ENCODE assay signal across 8 cellular contexts in genomic region chr15:90266061-90266431, GRCh38. TPM values are rescaled to one million over a fixed set of nuclear protein-coding genes. Genes with fewer than 3 reads are reported as not detected.
DNase-seq lines count a peak whose midpoint lies in the region; ATAC-seq, FAIRE-seq and TF ChIP-seq lines count a peak whose summit lies in the region.

No MANE protein-coding gene starts in this region.

- no TSS peak for BruUV-seq in endothelial cell of umbilical vein (replicated peaks; lab: Mats Ljungman, UMichigan)

- H3K4me2 ChIP-seq in MM.1S (ENCODE audit: low read depth, low read length), result peak overlapping the region; percentile 88
- H3K4me2 ChIP-seq in endothelial cell of umbilical vein (ENCODE audit: insufficient read depth, low read length), result peak overlapping the region; percentile 98

- peak; percentile 15 to 21 for ATAC-seq in CD4-positive, CD25-positive, alpha-beta regulatory T cell (ENCODE audit: low read depth in 2 of 2)

- H3K27ac Mint-ChIP-seq in CD4-positive, CD25-positive, alpha-beta regulatory T cell, result peak overlapping the region; percentile 98 to 99 (median 99)

- H3K79me2 ChIP-seq in MM.1S (ENCODE audit: low read length), result peaks cover 57% of the 10 kb centered on the region
- H3K79me2 ChIP-seq in endothelial cell of umbilical vein (ENCODE audit: control insufficient read depth, insufficient read depth, low read length), result peaks cover 48% of the 10 kb centered on the region

- H3K4me3 ChIP-seq in CD4-positive, CD25-positive, alpha-beta regulatory T cell (ENCODE audit: low read depth, low read length), result peak overlapping the region; percentile 90
- H3K4me3 ChIP-seq in MM.1S (ENCODE audit: low read length) (peak overlapping the region; percentile 84), endothelial cell of umbilical vein (replicated peaks in 1 of 3; ENCODE audit: insufficient read depth in 1 of 3, low read depth in 1 of 3, low read length in 3 of 3) (peak overlapping the region; percentile 82 to 95 (median 85)), muscle layer of duodenum (ENCODE audit: low read depth in 1 of 2, low read length in 2 of 2) (peak overlapping the region; percentile 88 to 99), stomach (peak overlapping the region; percentile 59 to 76 (median 66))

- H3K4me3 Mint-ChIP-seq in CD4-positive, CD25-positive, alpha-beta regulatory T cell, result peak overlapping the region; percentile 96 to 99 (median 97)

- CTCF ChIA-PET in endothelial cell of umbilical vein (lab: Charles Lee), result interaction anchor here (0.6 to 1.2 kb wide), 7 partner anchors 17 to 129 kb away, joined by 3 to 8 read pairs (median 3); partner anchors contain the start of genes CIB1, GDPGP1, SEMA4B and TTLL13

- no peaks in the 10 kb centered on the region for H3K9me3 Mint-ChIP-seq in CD4-positive, CD25-positive, alpha-beta regulatory T cell

- FAIRE-seq in endothelial cell of umbilical vein (lab: Jason Lieb, UNC), result peak; percentile 70

- H3K27me3 Mint-ChIP-seq in CD4-positive, CD25-positive, alpha-beta regulatory T cell, result no peaks in the 10 kb centered on the region

- peaks cover 25 to 69% (median 45%) of the 10 kb centered on the region in 4 donors for H3K4me1 Mint-ChIP-seq in CD4-positive, CD25-positive, alpha-beta regulatory T cell

- TF ChIP-seq POLR2A in endothelial cell of umbilical vein (IDR thresholded peaks at IDR 0.05; ENCODE audit: low read depth, low read length) (no peak), stomach (IDR thresholded peaks at IDR 0.05) (no peak)

- peak in 1 of 3 donors; percentile 42 for DNase-seq in CD4-positive, CD25-positive, alpha-beta regulatory T cell
- DNase-seq in GM20000 (ENCODE audit: low spot score), result peak; percentile 40
- no peak for DNase-seq in MM.1S
- peak; percentile 26 to 27 for DNase-seq in activated CD4-positive, alpha-beta T cell treated with anti-CD3 and anti-CD28 coated beads, Interleukin-2, amount 50 U/mL, for 4 hours
- no peak for DNase-seq in endothelial cell of umbilical vein (ENCODE audit: low read depth, low spot score)
- DNase-seq in stomach, result peak; percentile 28
- DNase-seq in retina, result no peak

- peak overlapping the region; percentile 98 for H3K27ac ChIP-seq in CD4-positive, CD25-positive, alpha-beta regulatory T cell (ENCODE audit: insufficient read depth, low read length, poor library complexity, severe bottlenecking)
- H3K27ac ChIP-seq in MM.1S (ENCODE audit: low read length), result peak overlapping the region; percentile 81
- H3K27ac ChIP-seq in endothelial cell of umbilical vein (ENCODE audit: insufficient read depth, low read depth, low read length), result peak overlapping the region; percentile 76
- H3K27ac ChIP-seq in muscle layer of duodenum (ENCODE audit: low read length), result peak overlapping the region; percentile 98
- peak overlapping the region; percentile 90 to 99 (median 96) for H3K27ac ChIP-seq in stomach

- H3K9me1 ChIP-seq in endothelial cell of umbilical vein (replicated peaks; ENCODE audit: control insufficient read depth, extremely low read depth, insufficient read depth, low read length), result no peaks in the 10 kb centered on the region

- 0 to 1% (median 0%) methylated on average over 15 to 16 of the region's 16 CpGs for WGBS in stomach, 5 donors

- H3K27me3 ChIP-seq in CD4-positive, CD25-positive, alpha-beta regulatory T cell (ENCODE audit: control insufficient read depth, insufficient read depth, low read length), result no peaks in the 10 kb centered on the region
- H3K27me3 ChIP-seq in MM.1S (replicated peaks; ENCODE audit: insufficient read depth, low read length) (no peaks in the 10 kb centered on the region), endothelial cell of umbilical vein (ENCODE audit: control insufficient read depth in 2 of 2, insufficient read depth in 2 of 2, low read length in 2 of 2) (no peaks in the 10 kb centered on the region), muscle layer of duodenum (ENCODE audit: low read depth, low read length) (no peaks in the 10 kb centered on the region), stomach (no peaks in the 10 kb centered on the region)

- H2AFZ ChIP-seq in MM.1S (ENCODE audit: low read length), result peak overlapping the region; percentile 88
- peak overlapping the region; percentile 29 for H2AFZ ChIP-seq in endothelial cell of umbilical vein (ENCODE audit: low read depth, low read length)

- dilution Hi-C loops in endothelial cell of umbilical vein (cut with MboI; ENCODE audit: extremely low pct_ligation_motif_present, low sequenced_read_pairs), result no loop called here

- peak overlapping the region; percentile 90 for H3K9ac ChIP-seq in MM.1S (ENCODE audit: low read length)
- H3K9ac ChIP-seq in endothelial cell of umbilical vein (replicated peaks; ENCODE audit: extremely low read depth, insufficient read depth, low read length), result peak overlapping the region; percentile 84

- no peaks in the 10 kb centered on the region for H3K9me3 ChIP-seq in CD4-positive, CD25-positive, alpha-beta regulatory T cell (ENCODE audit: control insufficient read depth in 2 of 2, low read length in 2 of 2)
- no peaks in the 10 kb centered on the region for H3K9me3 ChIP-seq in MM.1S (replicated peaks; ENCODE audit: insufficient read depth, low read length)
- no peaks in the 10 kb centered on the region for H3K9me3 ChIP-seq in endothelial cell of umbilical vein (replicated peaks; ENCODE audit: control insufficient read depth, insufficient read depth, low read length)
- no peaks in the 10 kb centered on the region for H3K9me3 ChIP-seq in muscle layer of duodenum (ENCODE audit: control insufficient read depth in 1 of 2, low read length in 2 of 2)
- H3K9me3 ChIP-seq in stomach, result no peaks in the 10 kb centered on the region

- H4K20me1 ChIP-seq in MM.1S (ENCODE audit: insufficient read depth, low read length), result peaks cover 6% of the 10 kb centered on the region; the same call in 1 of the 2 replicates
- no peaks in the 10 kb centered on the region for H4K20me1 ChIP-seq in endothelial cell of umbilical vein (replicated peaks; ENCODE audit: control insufficient read depth, extremely low read depth, insufficient read depth, low read length)

- TF ChIP-seq EP300 in stomach (IDR thresholded peaks at IDR 0.05), result no peak

- peaks cover 20% of the 10 kb centered on the region for H3K36me3 ChIP-seq in CD4-positive, CD25-positive, alpha-beta regulatory T cell (ENCODE audit: control insufficient read depth, insufficient read depth, low read length)
- H3K36me3 ChIP-seq in MM.1S (replicated peaks; ENCODE audit: insufficient read depth, low read length) (no peaks in the 10 kb centered on the region), endothelial cell of umbilical vein (ENCODE audit: control insufficient read depth in 2 of 2, extremely low read depth in 1 of 2, insufficient read depth in 2 of 2, low read length in 2 of 2) (peaks cover 7 to 11% of the 10 kb centered on the region in 2 experiments), muscle layer of duodenum (ENCODE audit: control insufficient read depth in 1 of 2, insufficient read depth in 2 of 2, low read length in 2 of 2) (peaks cover 8 to 15% of the 10 kb centered on the region in 2 donors), stomach (peaks cover 2 to 25% (median 22%) of the 10 kb centered on the region in 4 donors)

- POLR2A ChIA-PET in endothelial cell of umbilical vein (lab: Charles Lee), result interaction anchor here (1.1 kb wide), 1 partner anchor 32 kb away, joined by 6 read pairs; the partner anchor contains the start of genes CIB1 and GDPGP1

- H3K9me2 ChIP-seq in MM.1S (replicated peaks; ENCODE audit: insufficient read depth, low read length), result no peaks in the 10 kb centered on the region

- H3K4me1 ChIP-seq in CD4-positive, CD25-positive, alpha-beta regulatory T cell (ENCODE audit: control insufficient read depth, insufficient read depth, low read length, poor library complexity, severe bottlenecking), result peaks cover 62% of the 10 kb centered on the region
- H3K4me1 ChIP-seq in MM.1S (ENCODE audit: low read length) (peaks cover 14% of the 10 kb centered on the region), endothelial cell of umbilical vein (ENCODE audit: control insufficient read depth, extremely low read depth, insufficient read depth, low read length) (peaks cover 51% of the 10 kb centered on the region), muscle layer of duodenum (ENCODE audit: control insufficient read depth in 1 of 2, insufficient read depth in 2 of 2, low read length in 2 of 2) (peaks cover 8 to 41% of the 10 kb centered on the region in 2 donors), stomach (peaks cover 26 to 56% (median 45%) of the 10 kb centered on the region in 4 donors)

- TF ChIP-seq CTCF in GM20000 (IDR thresholded peaks at IDR 0.05; ENCODE audit: extremely low read depth, missing control alignments), result no peak
- TF ChIP-seq CTCF in MM.1S (IDR thresholded peaks at IDR 0.05; ENCODE audit: low read length), result no peak
- no peak for TF ChIP-seq CTCF in endothelial cell of umbilical vein (IDR thresholded peaks at IDR 0.05; ENCODE audit: extremely low read depth in 1 of 2, insufficient read depth in 1 of 2, low read depth in 1 of 2, low read length in 2 of 2)
- TF ChIP-seq CTCF in stomach (IDR thresholded peaks at IDR 0.05), result no peak

- intact Hi-C loops in endothelial cell of umbilical vein (cut with micrococcal nuclease) (no loop called here), stomach (cut with DNase I; ENCODE audit: low total_unique reads) (no loop called here)

- 0 out of 2 replicates have a peak, but pooled peaks cover 11% of the 10 kb centered on the region for H3F3A ChIP-seq in MM.1S (ENCODE audit: insufficient read depth, low read length)

- H3K36me3 Mint-ChIP-seq in CD4-positive, CD25-positive, alpha-beta regulatory T cell, result peaks cover 27% of the 10 kb centered on the region

RNA-seq across cellular contexts. Expression of gene NGRN, which starts 0.6 kb away (rescaled TPM):
- 46.6 TPM for total RNA-seq in CD4-positive, CD25-positive, alpha-beta regulatory T cell
- 10 to 100 TPM; 39.0 to 54.1 (median 47.2) TPM for polyA plus RNA-seq in CD4-positive, CD25-positive, alpha-beta regulatory T cell
- total RNA-seq in endothelial cell of umbilical vein (56.5 and 60.7 TPM in 2 replicates), stomach (10 to 100 TPM; 24.0 to 97.4 (median 61.3) TPM)
- polyA plus RNA-seq in endothelial cell of umbilical vein (25.7 and 28.9 TPM in 2 replicates), stomach (10 to 100 TPM; 51.1 to 70.3 (median 55.3) TPM)
- 37.4 and 38.4 TPM in 2 replicates for polyA plus RNA-seq in endothelial cell of umbilical vein (2011; cell fraction: cytosol; rRNA removed)
- 19.0 and 25.1 TPM in 2 replicates for polyA plus RNA-seq in endothelial cell of umbilical vein (2011; cell fraction: nucleus; rRNA removed)
- polyA plus RNA-seq in endothelial cell of umbilical vein (2012), result 41.9 and 52.3 TPM in 2 replicates
- polyA minus RNA-seq in endothelial cell of umbilical vein, result 29.1 and 34.3 TPM in 2 replicates
- polyA minus RNA-seq in endothelial cell of umbilical vein (2011; cell fraction: cytosol; rRNA and poly(A)+ RNA removed), result 22.3 TPM
- 10.8 and 13.3 TPM in 2 replicates for polyA minus RNA-seq in endothelial cell of umbilical vein (2011; cell fraction: nucleus; rRNA and poly(A)+ RNA removed)

RNA-seq across cellular contexts. Expression of gene TTLL13, which starts 16.7 kb away (rescaled TPM):
- 0.25 TPM for total RNA-seq in CD4-positive, CD25-positive, alpha-beta regulatory T cell
- under 1 TPM in 3 of 4 donors, not detected in 1; 0.13 to 0.64 (median 0.18) TPM for polyA plus RNA-seq in CD4-positive, CD25-positive, alpha-beta regulatory T cell
- not detected in 2 replicates for total RNA-seq in endothelial cell of umbilical vein
- polyA plus RNA-seq in endothelial cell of umbilical vein, result 0.04 and 0.05 TPM in 2 replicates
- polyA plus RNA-seq in endothelial cell of umbilical vein (2011; cell fraction: cytosol; rRNA removed), result 0.03 and 0.04 TPM in 2 replicates
- 0.16 and 0.31 TPM in 2 replicates for polyA plus RNA-seq in endothelial cell of umbilical vein (2011; cell fraction: nucleus; rRNA removed)
- 1.5 TPM in 1 of 2 replicates, not detected in the other for polyA plus RNA-seq in endothelial cell of umbilical vein (2012)
- not detected in 2 replicates for polyA minus RNA-seq in endothelial cell of umbilical vein
- polyA minus RNA-seq in endothelial cell of umbilical vein (2011; cell fraction: cytosol; rRNA and poly(A)+ RNA removed), result not detected
- 0.19 TPM in 1 of 2 replicates, not detected in the other for polyA minus RNA-seq in endothelial cell of umbilical vein (2011; cell fraction: nucleus; rRNA and poly(A)+ RNA removed)
- not detected for total RNA-seq in stomach
- under 1 TPM in 1 of 3 donors, not detected in 2; 0.10 TPM for polyA plus RNA-seq in stomach

RNA-seq across cellular contexts. Expression of gene GDPGP1, which starts 32.0 kb away (rescaled TPM):
- total RNA-seq in CD4-positive, CD25-positive, alpha-beta regulatory T cell, result 3.3 TPM
- polyA plus RNA-seq in CD4-positive, CD25-positive, alpha-beta regulatory T cell, result 1 to 10 TPM in 2 of 4 donors, under 1 TPM in 2; 0.84 to 1.6 (median 1.1) TPM
- total RNA-seq in endothelial cell of umbilical vein, result 4.4 and 7.2 TPM in 2 replicates
- 4.8 and 6.0 TPM in 2 replicates for polyA plus RNA-seq in endothelial cell of umbilical vein
- 2.9 and 3.6 TPM in 2 replicates for polyA plus RNA-seq in endothelial cell of umbilical vein (2011; cell fraction: cytosol; rRNA removed)
- 2.9 and 3.8 TPM in 2 replicates for polyA plus RNA-seq in endothelial cell of umbilical vein (2011; cell fraction: nucleus; rRNA removed)
- 2.1 and 2.2 TPM in 2 replicates for polyA plus RNA-seq in endothelial cell of umbilical vein (2012)
- polyA minus RNA-seq in endothelial cell of umbilical vein, result 10.7 and 14.9 TPM in 2 replicates
- polyA minus RNA-seq in endothelial cell of umbilical vein (2011; cell fraction: cytosol; rRNA and poly(A)+ RNA removed), result 7.3 TPM
- polyA minus RNA-seq in endothelial cell of umbilical vein (2011; cell fraction: nucleus; rRNA and poly(A)+ RNA removed), result 2.1 and 5.1 TPM in 2 replicates
- 10 to 100 TPM in 1 of 5 donors, 1 to 10 TPM in 2, under 1 TPM in 1, not detected in 1; under 0.01 to 26.6 (median 5.9) TPM for total RNA-seq in stomach
- polyA plus RNA-seq in stomach, result 1 to 10 TPM in 2 of 3 donors, under 1 TPM in 1; 0.92 to 3.2 (median 2.4) TPM

RNA-seq across cellular contexts. Expression of gene CIB1, which starts 32.3 kb away (rescaled TPM):
- total RNA-seq in CD4-positive, CD25-positive, alpha-beta regulatory T cell, result 148 TPM
- polyA plus RNA-seq in CD4-positive, CD25-positive, alpha-beta regulatory T cell, result 100 to 1,000 TPM; 185 to 263 (median 222) TPM
- total RNA-seq in endothelial cell of umbilical vein (58.3 and 61.0 TPM in 2 replicates), stomach (100 to 1,000 TPM in 1 of 5 donors, 10 to 100 TPM in 4; 27.4 to 166 (median 36.6) TPM)
- polyA plus RNA-seq in endothelial cell of umbilical vein (105 and 137 TPM in 2 replicates), stomach (100 to 1,000 TPM; 128 to 206 (median 158) TPM)
- polyA plus RNA-seq in endothelial cell of umbilical vein (2011; cell fraction: cytosol; rRNA removed), result 88.7 and 98.1 TPM in 2 replicates
- 52.8 and 62.9 TPM in 2 replicates for polyA plus RNA-seq in endothelial cell of umbilical vein (2011; cell fraction: nucleus; rRNA removed)
- polyA plus RNA-seq in endothelial cell of umbilical vein (2012), result 75.2 and 82.5 TPM in 2 replicates
- polyA minus RNA-seq in endothelial cell of umbilical vein, result 33.8 and 37.8 TPM in 2 replicates
- 31.9 TPM for polyA minus RNA-seq in endothelial cell of umbilical vein (2011; cell fraction: cytosol; rRNA and poly(A)+ RNA removed)
- 8.5 and 8.9 TPM in 2 replicates for polyA minus RNA-seq in endothelial cell of umbilical vein (2011; cell fraction: nucleus; rRNA and poly(A)+ RNA removed)

Comparison
In these comparisons a context has a peak if more than half of its experiments do, and no peak if none do; other contexts are left out.
1. DNase-seq: peak in GM20000 (single experiment), activated CD4-positive, alpha-beta T cell treated with anti-CD3 and anti-CD28 coated beads, Interleukin-2, amount 50 U/mL, for 4 hours (2 of 2) and stomach (single experiment); none in MM.1S (single experiment), endothelial cell of umbilical vein (single experiment) and retina (single experiment).
2. Peak in every context shown above with its lines, with median percentiles within 50 percentile points of each other: H3K27ac ChIP-seq and H3K4me3 ChIP-seq.